ENCODE assay signal across 1 cellular context in the genomic region with DNA sequence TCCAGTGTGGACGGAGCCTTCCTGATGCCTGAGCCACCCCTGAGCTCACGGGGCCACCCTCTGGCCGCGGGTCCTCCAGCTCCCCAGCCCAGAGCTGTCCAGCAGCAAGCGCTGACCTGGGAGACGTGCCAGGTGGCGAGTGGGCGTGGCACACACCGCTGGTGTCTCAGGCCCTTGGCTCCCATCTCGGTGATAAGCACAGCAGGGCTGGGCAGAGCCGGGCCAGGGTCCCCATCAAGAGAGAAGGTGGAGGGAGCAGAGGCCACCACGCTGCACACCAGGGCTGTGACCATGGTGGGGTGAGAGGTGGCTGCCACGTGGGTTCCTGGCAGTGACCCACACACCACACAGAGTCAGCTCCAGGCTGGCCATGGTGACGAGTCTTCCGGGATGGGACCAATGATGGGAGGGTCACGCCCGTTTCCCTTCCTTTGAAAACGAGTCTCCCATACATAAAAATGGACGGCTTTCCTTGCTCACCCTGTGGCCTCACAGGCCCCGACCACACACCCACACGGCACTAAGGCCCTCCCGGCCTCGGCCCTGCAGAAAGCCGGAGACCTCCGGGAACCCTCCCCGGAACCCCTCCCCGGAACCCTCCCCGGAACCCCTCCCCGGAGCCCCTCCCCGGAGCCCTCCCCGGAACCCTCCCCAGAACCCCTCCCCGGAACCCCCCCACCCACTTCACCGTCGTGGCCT.
TF ChIP-seq lines count a peak whose summit lies in the region.

No MANE protein-coding gene starts in this region.

TF ChIP-seq in HepG2, 621 proteins besides CTCF, POLR2A, EP300 and RAD21 (continued from another document and continues in another):
- TF ChIP-seq, protein P1, sequence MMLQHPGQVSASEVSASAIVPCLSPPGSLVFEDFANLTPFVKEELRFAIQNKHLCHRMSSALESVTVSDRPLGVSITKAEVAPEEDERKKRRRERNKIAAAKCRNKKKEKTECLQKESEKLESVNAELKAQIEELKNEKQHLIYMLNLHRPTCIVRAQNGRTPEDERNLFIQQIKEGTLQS (CRISPR knock-in tag; IDR thresholded peaks at IDR 0.05) = peak; percentile 13; the same call in 1 of the 2 replicates
- TF ChIP-seq, protein P2, sequence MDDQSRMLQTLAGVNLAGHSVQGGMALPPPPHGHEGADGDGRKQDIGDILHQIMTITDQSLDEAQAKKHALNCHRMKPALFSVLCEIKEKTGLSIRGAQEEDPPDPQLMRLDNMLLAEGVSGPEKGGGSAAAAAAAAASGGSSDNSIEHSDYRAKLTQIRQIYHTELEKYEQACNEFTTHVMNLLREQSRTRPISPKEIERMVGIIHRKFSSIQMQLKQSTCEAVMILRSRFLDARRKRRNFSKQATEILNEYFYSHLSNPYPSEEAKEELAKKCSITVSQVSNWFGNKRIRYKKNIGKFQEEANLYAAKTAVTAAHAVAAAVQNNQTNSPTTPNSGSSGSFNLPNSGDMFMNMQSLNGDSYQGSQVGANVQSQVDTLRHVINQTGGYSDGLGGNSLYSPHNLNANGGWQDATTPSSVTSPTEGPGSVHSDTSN (CRISPR knock-in tag; IDR thresholded peaks at IDR 0.05; ENCODE audit: borderline replicate concordance) = no peak
- TF ChIP-seq KLF9 (CRISPR knock-in tag; IDR thresholded peaks at IDR 0.05; ENCODE audit: low read depth) (peak; percentile 99), ATRX (CRISPR knock-in tag; IDR thresholded peaks at IDR 0.05; ENCODE audit: borderline replicate concordance) (no peak), MEIS2 (CRISPR knock-in tag; IDR thresholded peaks at IDR 0.05) (peak; percentile 75), IRF2 (CRISPR knock-in tag; IDR thresholded peaks at IDR 0.05) (peak; percentile 49; the same call in 1 of the 2 replicates), MXI1 (IDR thresholded peaks at IDR 0.05; ENCODE audit: borderline replicate concordance, low read depth, low read length) (peak; percentile 87), ZNF121 (CRISPR knock-in tag; IDR thresholded peaks at IDR 0.05) (no peak), CBX5 (CRISPR knock-in tag; IDR thresholded peaks at IDR 0.05; ENCODE audit: borderline replicate concordance) (peak; percentile 85), SNRNP70 (IDR thresholded peaks at IDR 0.05; ENCODE audit: low read depth, low read length) (no peak), ISX (CRISPR knock-in tag; conservative IDR thresholded peaks at IDR 0.05) (no peak), ZSCAN25 (CRISPR knock-in tag; IDR thresholded peaks at IDR 0.05) (peak; percentile 68; the same call in 1 of the 2 replicates), SMC3 (IDR thresholded peaks at IDR 0.05; ENCODE audit: low read length) (peak; percentile 24; the same call in 1 of the 2 replicates), ZNF225 (CRISPR knock-in tag; IDR thresholded peaks at IDR 0.05) (peak; percentile 65; the same call in 1 of the 2 replicates), AHR (CRISPR knock-in tag; IDR thresholded peaks at IDR 0.05) (peak; percentile 94; the same call in 1 of the 2 replicates), MBNL3 (CRISPR knock-in tag; conservative IDR thresholded peaks at IDR 0.05) (no peak), ZKSCAN1 (IDR thresholded peaks at IDR 0.05; ENCODE audit: low read length) (no peak), MEF2D (CRISPR knock-in tag; IDR thresholded peaks at IDR 0.05) (peak; percentile 69; the same call in 1 of the 2 replicates), MYC (CRISPR knock-in tag; IDR thresholded peaks at IDR 0.05; ENCODE audit: borderline replicate concordance) (peak; percentile 72), ZMAT3 (CRISPR knock-in tag; conservative IDR thresholded peaks at IDR 0.05) (peak; percentile 56; the same call in 1 of the 2 replicates), ASH2L (IDR thresholded peaks at IDR 0.05; ENCODE audit: insufficient read length, low read depth, low read length) (no peak), ZNF790 (CRISPR knock-in tag; IDR thresholded peaks at IDR 0.05; ENCODE audit: borderline replicate concordance) (no peak), FOXK2 (IDR thresholded peaks at IDR 0.05) (no peak), REPIN1 (CRISPR knock-in tag; IDR thresholded peaks at IDR 0.05; ENCODE audit: borderline replicate concordance, low read depth) (0 out of 2 replicates have a peak, but pooled peaks have one; percentile 54), FOSL1 (CRISPR knock-in tag; IDR thresholded peaks at IDR 0.05; ENCODE audit: borderline replicate concordance) (no peak), CENPX (CRISPR knock-in tag; IDR thresholded peaks at IDR 0.05) (no peak), ZNF24 (IDR thresholded peaks at IDR 0.05) (no peak), U2AF2 (IDR thresholded peaks at IDR 0.05; ENCODE audit: low read depth, low read length) (no peak), DNMT3B (CRISPR knock-in tag; conservative IDR thresholded peaks at IDR 0.05) (no peak), ARNT (IDR thresholded peaks at IDR 0.05) (no peak), ZNF160 (CRISPR knock-in tag; IDR thresholded peaks at IDR 0.05) (peak; percentile 24; the same call in 1 of the 2 replicates), ZFY (CRISPR knock-in tag; IDR thresholded peaks at IDR 0.05) (no peak), ZNF567 (CRISPR knock-in tag; IDR thresholded peaks at IDR 0.05; ENCODE audit: borderline replicate concordance) (no peak)
- TF ChIP-seq, protein P3, sequence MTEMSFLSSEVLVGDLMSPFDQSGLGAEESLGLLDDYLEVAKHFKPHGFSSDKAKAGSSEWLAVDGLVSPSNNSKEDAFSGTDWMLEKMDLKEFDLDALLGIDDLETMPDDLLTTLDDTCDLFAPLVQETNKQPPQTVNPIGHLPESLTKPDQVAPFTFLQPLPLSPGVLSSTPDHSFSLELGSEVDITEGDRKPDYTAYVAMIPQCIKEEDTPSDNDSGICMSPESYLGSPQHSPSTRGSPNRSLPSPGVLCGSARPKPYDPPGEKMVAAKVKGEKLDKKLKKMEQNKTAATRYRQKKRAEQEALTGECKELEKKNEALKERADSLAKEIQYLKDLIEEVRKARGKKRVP (CRISPR knock-in tag; IDR thresholded peaks at IDR 0.05) = no peak
- TF ChIP-seq, protein P4, sequence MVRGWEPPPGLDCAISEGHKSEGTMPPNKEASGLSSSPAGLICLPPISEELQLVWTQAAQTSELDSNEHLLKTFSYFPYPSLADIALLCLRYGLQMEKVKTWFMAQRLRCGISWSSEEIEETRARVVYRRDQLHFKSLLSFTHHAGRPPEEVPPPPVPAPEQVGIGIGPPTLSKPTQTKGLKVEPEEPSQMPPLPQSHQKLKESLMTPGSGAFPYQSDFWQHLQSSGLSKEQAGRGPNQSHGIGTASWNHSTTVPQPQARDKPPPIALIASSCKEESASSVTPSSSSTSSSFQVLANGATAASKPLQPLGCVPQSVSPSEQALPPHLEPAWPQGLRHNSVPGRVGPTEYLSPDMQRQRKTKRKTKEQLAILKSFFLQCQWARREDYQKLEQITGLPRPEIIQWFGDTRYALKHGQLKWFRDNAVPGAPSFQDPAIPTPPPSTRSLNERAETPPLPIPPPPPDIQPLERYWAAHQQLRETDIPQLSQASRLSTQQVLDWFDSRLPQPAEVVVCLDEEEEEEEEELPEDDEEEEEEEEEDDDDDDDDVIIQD (CRISPR knock-in tag; IDR thresholded peaks at IDR 0.05; ENCODE audit: low read depth) = 0 out of 2 replicates have a peak, but pooled peaks have one; percentile 20
- TF ChIP-seq, protein P5, sequence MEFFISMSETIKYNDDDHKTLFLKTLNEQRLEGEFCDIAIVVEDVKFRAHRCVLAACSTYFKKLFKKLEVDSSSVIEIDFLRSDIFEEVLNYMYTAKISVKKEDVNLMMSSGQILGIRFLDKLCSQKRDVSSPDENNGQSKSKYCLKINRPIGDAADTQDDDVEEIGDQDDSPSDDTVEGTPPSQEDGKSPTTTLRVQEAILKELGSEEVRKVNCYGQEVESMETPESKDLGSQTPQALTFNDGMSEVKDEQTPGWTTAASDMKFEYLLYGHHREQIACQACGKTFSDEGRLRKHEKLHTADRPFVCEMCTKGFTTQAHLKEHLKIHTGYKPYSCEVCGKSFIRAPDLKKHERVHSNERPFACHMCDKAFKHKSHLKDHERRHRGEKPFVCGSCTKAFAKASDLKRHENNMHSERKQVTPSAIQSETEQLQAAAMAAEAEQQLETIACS (CRISPR knock-in tag; IDR thresholded peaks at IDR 0.05) = no peak
- TF ChIP-seq, protein P6, sequence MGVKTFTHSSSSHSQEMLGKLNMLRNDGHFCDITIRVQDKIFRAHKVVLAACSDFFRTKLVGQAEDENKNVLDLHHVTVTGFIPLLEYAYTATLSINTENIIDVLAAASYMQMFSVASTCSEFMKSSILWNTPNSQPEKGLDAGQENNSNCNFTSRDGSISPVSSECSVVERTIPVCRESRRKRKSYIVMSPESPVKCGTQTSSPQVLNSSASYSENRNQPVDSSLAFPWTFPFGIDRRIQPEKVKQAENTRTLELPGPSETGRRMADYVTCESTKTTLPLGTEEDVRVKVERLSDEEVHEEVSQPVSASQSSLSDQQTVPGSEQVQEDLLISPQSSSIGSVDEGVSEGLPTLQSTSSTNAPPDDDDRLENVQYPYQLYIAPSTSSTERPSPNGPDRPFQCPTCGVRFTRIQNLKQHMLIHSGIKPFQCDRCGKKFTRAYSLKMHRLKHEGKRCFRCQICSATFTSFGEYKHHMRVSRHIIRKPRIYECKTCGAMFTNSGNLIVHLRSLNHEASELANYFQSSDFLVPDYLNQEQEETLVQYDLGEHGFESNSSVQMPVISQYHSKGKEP (CRISPR knock-in tag; IDR thresholded peaks at IDR 0.05) = no peak; the same call in 1 of the 2 replicates
- TF ChIP-seq, protein P7, sequence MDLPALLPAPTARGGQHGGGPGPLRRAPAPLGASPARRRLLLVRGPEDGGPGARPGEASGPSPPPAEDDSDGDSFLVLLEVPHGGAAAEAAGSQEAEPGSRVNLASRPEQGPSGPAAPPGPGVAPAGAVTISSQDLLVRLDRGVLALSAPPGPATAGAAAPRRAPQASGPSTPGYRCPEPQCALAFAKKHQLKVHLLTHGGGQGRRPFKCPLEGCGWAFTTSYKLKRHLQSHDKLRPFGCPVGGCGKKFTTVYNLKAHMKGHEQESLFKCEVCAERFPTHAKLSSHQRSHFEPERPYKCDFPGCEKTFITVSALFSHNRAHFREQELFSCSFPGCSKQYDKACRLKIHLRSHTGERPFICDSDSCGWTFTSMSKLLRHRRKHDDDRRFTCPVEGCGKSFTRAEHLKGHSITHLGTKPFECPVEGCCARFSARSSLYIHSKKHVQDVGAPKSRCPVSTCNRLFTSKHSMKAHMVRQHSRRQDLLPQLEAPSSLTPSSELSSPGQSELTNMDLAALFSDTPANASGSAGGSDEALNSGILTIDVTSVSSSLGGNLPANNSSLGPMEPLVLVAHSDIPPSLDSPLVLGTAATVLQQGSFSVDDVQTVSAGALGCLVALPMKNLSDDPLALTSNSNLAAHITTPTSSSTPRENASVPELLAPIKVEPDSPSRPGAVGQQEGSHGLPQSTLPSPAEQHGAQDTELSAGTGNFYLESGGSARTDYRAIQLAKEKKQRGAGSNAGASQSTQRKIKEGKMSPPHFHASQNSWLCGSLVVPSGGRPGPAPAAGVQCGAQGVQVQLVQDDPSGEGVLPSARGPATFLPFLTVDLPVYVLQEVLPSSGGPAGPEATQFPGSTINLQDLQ (CRISPR knock-in tag; IDR thresholded peaks at IDR 0.05) = no peak
- TF ChIP-seq, protein P8, sequence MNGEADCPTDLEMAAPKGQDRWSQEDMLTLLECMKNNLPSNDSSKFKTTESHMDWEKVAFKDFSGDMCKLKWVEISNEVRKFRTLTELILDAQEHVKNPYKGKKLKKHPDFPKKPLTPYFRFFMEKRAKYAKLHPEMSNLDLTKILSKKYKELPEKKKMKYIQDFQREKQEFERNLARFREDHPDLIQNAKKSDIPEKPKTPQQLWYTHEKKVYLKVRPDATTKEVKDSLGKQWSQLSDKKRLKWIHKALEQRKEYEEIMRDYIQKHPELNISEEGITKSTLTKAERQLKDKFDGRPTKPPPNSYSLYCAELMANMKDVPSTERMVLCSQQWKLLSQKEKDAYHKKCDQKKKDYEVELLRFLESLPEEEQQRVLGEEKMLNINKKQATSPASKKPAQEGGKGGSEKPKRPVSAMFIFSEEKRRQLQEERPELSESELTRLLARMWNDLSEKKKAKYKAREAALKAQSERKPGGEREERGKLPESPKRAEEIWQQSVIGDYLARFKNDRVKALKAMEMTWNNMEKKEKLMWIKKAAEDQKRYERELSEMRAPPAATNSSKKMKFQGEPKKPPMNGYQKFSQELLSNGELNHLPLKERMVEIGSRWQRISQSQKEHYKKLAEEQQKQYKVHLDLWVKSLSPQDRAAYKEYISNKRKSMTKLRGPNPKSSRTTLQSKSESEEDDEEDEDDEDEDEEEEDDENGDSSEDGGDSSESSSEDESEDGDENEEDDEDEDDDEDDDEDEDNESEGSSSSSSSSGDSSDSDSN (CRISPR knock-in tag; IDR thresholded peaks at IDR 0.05) = peak; percentile 56; the same call in 1 of the 2 replicates
- TF ChIP-seq, protein P9, sequence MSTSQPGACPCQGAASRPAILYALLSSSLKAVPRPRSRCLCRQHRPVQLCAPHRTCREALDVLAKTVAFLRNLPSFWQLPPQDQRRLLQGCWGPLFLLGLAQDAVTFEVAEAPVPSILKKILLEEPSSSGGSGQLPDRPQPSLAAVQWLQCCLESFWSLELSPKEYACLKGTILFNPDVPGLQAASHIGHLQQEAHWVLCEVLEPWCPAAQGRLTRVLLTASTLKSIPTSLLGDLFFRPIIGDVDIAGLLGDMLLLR (CRISPR knock-in tag; IDR thresholded peaks at IDR 0.05) = no peak
- TF ChIP-seq, protein P10, sequence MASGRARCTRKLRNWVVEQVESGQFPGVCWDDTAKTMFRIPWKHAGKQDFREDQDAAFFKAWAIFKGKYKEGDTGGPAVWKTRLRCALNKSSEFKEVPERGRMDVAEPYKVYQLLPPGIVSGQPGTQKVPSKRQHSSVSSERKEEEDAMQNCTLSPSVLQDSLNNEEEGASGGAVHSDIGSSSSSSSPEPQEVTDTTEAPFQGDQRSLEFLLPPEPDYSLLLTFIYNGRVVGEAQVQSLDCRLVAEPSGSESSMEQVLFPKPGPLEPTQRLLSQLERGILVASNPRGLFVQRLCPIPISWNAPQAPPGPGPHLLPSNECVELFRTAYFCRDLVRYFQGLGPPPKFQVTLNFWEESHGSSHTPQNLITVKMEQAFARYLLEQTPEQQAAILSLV (CRISPR knock-in tag; IDR thresholded peaks at IDR 0.05; ENCODE audit: borderline replicate concordance) = no peak
- TF ChIP-seq, protein P11, sequence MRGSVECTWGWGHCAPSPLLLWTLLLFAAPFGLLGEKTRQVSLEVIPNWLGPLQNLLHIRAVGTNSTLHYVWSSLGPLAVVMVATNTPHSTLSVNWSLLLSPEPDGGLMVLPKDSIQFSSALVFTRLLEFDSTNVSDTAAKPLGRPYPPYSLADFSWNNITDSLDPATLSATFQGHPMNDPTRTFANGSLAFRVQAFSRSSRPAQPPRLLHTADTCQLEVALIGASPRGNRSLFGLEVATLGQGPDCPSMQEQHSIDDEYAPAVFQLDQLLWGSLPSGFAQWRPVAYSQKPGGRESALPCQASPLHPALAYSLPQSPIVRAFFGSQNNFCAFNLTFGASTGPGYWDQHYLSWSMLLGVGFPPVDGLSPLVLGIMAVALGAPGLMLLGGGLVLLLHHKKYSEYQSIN (CRISPR knock-in tag; IDR thresholded peaks at IDR 0.05; ENCODE audit: borderline replicate concordance) = no peak
